Comparison of ENCODE assay signal across 8 cellular contexts in genomic region chr1:43565600-43566360, GRCh38. TPM values are rescaled to one million over a fixed set of nuclear protein-coding genes. Genes with fewer than 3 reads are reported as not detected.
DNase-seq lines count a peak whose midpoint lies in the region; ATAC-seq and TF ChIP-seq lines count a peak whose summit lies in the region.

No MANE protein-coding gene starts in this region.

- 3 to 12% (median 5%) methylated on average over 56 to 62 of the region's 62 CpGs for WGBS in psoas muscle, 3 donors

- H3K9me3 Mint-ChIP-seq in activated naive CD8-positive, alpha-beta T cell treated with anti-CD3 and anti-CD28 coated beads, Interleukin-2, amount 50 U/mL, for 24 hours, result no peaks in the 10 kb centered on the region
- no peaks in the 10 kb centered on the region for H3K9me3 Mint-ChIP-seq in osteocyte (ENCODE audit: unreplicated experiment)

- H3K9me3 ChIP-seq in psoas muscle, result no peaks in the 10 kb centered on the region

- peak overlapping the region; percentile 69 for H3K4me3 ChIP-seq in psoas muscle

- no peak overlapping the region for H3K27ac ChIP-seq in psoas muscle

- H3K36me3 ChIP-seq in psoas muscle (ENCODE audit: insufficient read depth in 1 of 2, low read depth in 1 of 2), result no peaks in the 10 kb centered on the region

- H3K27me3 Mint-ChIP-seq in activated naive CD8-positive, alpha-beta T cell treated with anti-CD3 and anti-CD28 coated beads, Interleukin-2, amount 50 U/mL, for 24 hours, result peaks cover 16% of the 10 kb centered on the region
- H3K27me3 Mint-ChIP-seq in osteocyte (ENCODE audit: unreplicated experiment), result no peaks in the 10 kb centered on the region

- H3K27ac Mint-ChIP-seq in activated naive CD8-positive, alpha-beta T cell treated with anti-CD3 and anti-CD28 coated beads, Interleukin-2, amount 50 U/mL, for 24 hours, result no peak overlapping the region
- no peak overlapping the region for H3K27ac Mint-ChIP-seq in osteocyte (ENCODE audit: unreplicated experiment)

- no peaks in the 10 kb centered on the region for H3K36me3 Mint-ChIP-seq in activated naive CD8-positive, alpha-beta T cell treated with anti-CD3 and anti-CD28 coated beads, Interleukin-2, amount 50 U/mL, for 24 hours (ENCODE audit: low read depth)
- no peaks in the 10 kb centered on the region for H3K36me3 Mint-ChIP-seq in osteocyte (ENCODE audit: unreplicated experiment)

- peak; percentile 60 for ATAC-seq in activated naive CD8-positive, alpha-beta T cell treated with anti-CD3 and anti-CD28 coated beads, Interleukin-2, amount 50 U/mL, for 24 hours
- ATAC-seq in left ventricle myocardium superior, result peak; percentile 94
- ATAC-seq in psoas muscle, result peak; percentile 62 to 81 (median 78)
- ATAC-seq in GM18861 (IDR thresholded peaks at IDR 0.05; ENCODE audit: unreplicated experiment), result no peak

- intact Hi-C loops in left ventricle myocardium superior (cut with micrococcal nuclease), result no loop called here
- intact Hi-C loops in psoas muscle (cut with DNase I), result no loop called here

- TF ChIP-seq CTCF in psoas muscle (IDR thresholded peaks at IDR 0.05) (no peak), osteocyte (IDR thresholded peaks at IDR 0.05) (no peak)

- DNase-seq in DMS53 (lab: John Stamatoyannopoulos, UW) (peak; percentile 81), NCI-H526 treated with DMSO at 0.1 percent for 48 hours (lab: John Stamatoyannopoulos, UW) (peak; percentile 70), left ventricle myocardium superior (peak; percentile 79), psoas muscle (peak; percentile 61 to 63), amniotic stem cell (lab: John Stamatoyannopoulos, UW) (no peak), osteocyte (ENCODE audit: extremely low spot score, unreplicated experiment) (no peak)
- DNase-seq in activated naive CD8-positive, alpha-beta T cell treated with anti-CD3 and anti-CD28 coated beads, Interleukin-2, amount 50 U/mL, for 24 hours, result peak; percentile 68

- H3K4me1 ChIP-seq in psoas muscle, result peaks cover 3% of the 10 kb centered on the region

- H3K4me3 Mint-ChIP-seq in activated naive CD8-positive, alpha-beta T cell treated with anti-CD3 and anti-CD28 coated beads, Interleukin-2, amount 50 U/mL, for 24 hours, result peak overlapping the region; percentile 65
- no peak overlapping the region for H3K4me3 Mint-ChIP-seq in osteocyte (ENCODE audit: unreplicated experiment)

- H3K27me3 ChIP-seq in psoas muscle (ENCODE audit: insufficient read depth in 3 of 3, low read length in 2 of 3), result peaks cover 0 to 4% (median 2%) of the 10 kb centered on the region in 3 donors

- H3K4me1 Mint-ChIP-seq in activated naive CD8-positive, alpha-beta T cell treated with anti-CD3 and anti-CD28 coated beads, Interleukin-2, amount 50 U/mL, for 24 hours, result peaks cover 4% of the 10 kb centered on the region
- H3K4me1 Mint-ChIP-seq in osteocyte (ENCODE audit: unreplicated experiment), result peaks cover 20% of the 10 kb centered on the region

RNA-seq across cellular contexts. Expression of gene PTPRF, which starts 35.1 kb away (rescaled TPM):
- 7.0 TPM for total RNA-seq in left ventricle myocardium superior
- 1 to 10 TPM; 1.9 to 8.9 (median 3.8) TPM for total RNA-seq in psoas muscle
- polyA plus RNA-seq in psoas muscle, result 1 to 10 TPM in 1 of 3 donors, under 1 TPM in 2; 0.65 to 1.3 (median 0.93) TPM
- total RNA-seq in osteocyte, result 37.3 and 45.1 TPM in 2 replicates

Comparison
In these comparisons a context has a peak if more than half of its experiments do, and no peak if none do; other contexts are left out.
1. DNase-seq: peak in DMS53 (single experiment), NCI-H526 treated with DMSO at 0.1 percent for 48 hours (single experiment), activated naive CD8-positive, alpha-beta T cell treated with anti-CD3 and anti-CD28 coated beads, Interleukin-2, amount 50 U/mL, for 24 hours (single experiment), left ventricle myocardium superior (single experiment) and psoas muscle (2 of 2); none in amniotic stem cell (single experiment) and osteocyte (single experiment).